Comparison of ENCODE assay signal across 9 cellular contexts in genomic region chr19:41945135-41945766, GRCh38. TPM values are rescaled to one million over a fixed set of nuclear protein-coding genes. Genes with fewer than 3 reads are reported as not detected.
DNase-seq lines count a peak whose midpoint lies in the region; ATAC-seq, FAIRE-seq and TF ChIP-seq lines count a peak whose summit lies in the region.
"Had no signal": no experiment of that assay in that cellular context is flagged by ENCODE, and none has a peak within 500 bp of the region (broad histone marks: within the 10 kb centered on the region; RNA-seq: fewer than 3 reads in every experiment).

No MANE protein-coding gene starts in this region.

- no peaks in the 10 kb centered on the region for H3K36me3 ChIP-seq in esophagus squamous epithelium

- peak overlapping the region in 1 of 4 donors; percentile 55 for H3K27ac ChIP-seq in esophagus squamous epithelium

- H3K4me3 ChIP-seq in esophagus squamous epithelium, result no peak overlapping the region

- H3K4me1 ChIP-seq in esophagus squamous epithelium, result peaks cover 5 to 15% (median 7%) of the 10 kb centered on the region in 3 donors

- intact Hi-C loops in esophagus squamous epithelium (cut with DNase I), result no loop called here
- intact Hi-C loops in posterior cingulate gyrus (cut with DNase I), result no loop called here

- no peaks in the 10 kb centered on the region for H3K9me3 Mint-ChIP-seq in stimulated activated naive CD8-positive, alpha-beta T cell treated with anti-CD3 and anti-CD28 coated beads, Interleukin-15, amount 100 ng/mL, for 72 hours

- TF ChIP-seq POLR2A in esophagus squamous epithelium (IDR thresholded peaks at IDR 0.05) (no peak), H54 (IDR thresholded peaks at IDR 0.05; ENCODE audit: low read depth, low read length) (no peak)

- H3K27me3 ChIP-seq in esophagus squamous epithelium, result peaks cover 4 to 35% (median 8%) of the 10 kb centered on the region in 4 donors

- H3K4me3 Mint-ChIP-seq in stimulated activated naive CD8-positive, alpha-beta T cell treated with anti-CD3 and anti-CD28 coated beads, Interleukin-15, amount 100 ng/mL, for 72 hours, result peak overlapping the region; percentile 69 to 73

- FAIRE-seq in H54 (lab: Jason Lieb, UNC), result no peak
- FAIRE-seq: endothelial cell of umbilical vein had no signal

- peaks cover 11% of the 10 kb centered on the region for H3K27me3 Mint-ChIP-seq in stimulated activated naive CD8-positive, alpha-beta T cell treated with anti-CD3 and anti-CD28 coated beads, Interleukin-15, amount 100 ng/mL, for 72 hours

- 69 to 82% methylated on average over 3 to 8 of the region's 8 CpGs for WGBS in esophagus squamous epithelium, 2 donors

- ATAC-seq in GM18511 (IDR thresholded peaks at IDR 0.05; ENCODE audit: unreplicated experiment), result peak; percentile 85
- ATAC-seq in HG02884 (IDR thresholded peaks at IDR 0.05; ENCODE audit: unreplicated experiment), result peak; percentile 68
- ATAC-seq in activated CD4-positive, CD25-positive, alpha-beta regulatory T cell treated with anti-CD3 and anti-CD28 coated beads, Interleukin-2, amount 50 U/mL, for 24 hours, result peak; percentile 97 to 98
- peak; percentile 98 for ATAC-seq in stimulated activated naive CD8-positive, alpha-beta T cell treated with anti-CD3 and anti-CD28 coated beads, Interleukin-15, amount 100 ng/mL, for 72 hours

- DNase-seq in esophagus squamous epithelium (lab: John Stamatoyannopoulos, UW), result peak; percentile 34
- DNase-seq in stimulated activated naive CD8-positive, alpha-beta T cell treated with anti-CD3 and anti-CD28 coated beads, Interleukin-15, amount 100 ng/mL, for 72 hours, result peak; percentile 89 to 93
- DNase-seq in A172 (ENCODE audit: low spot score), result no peak
- no peak for DNase-seq in posterior cingulate gyrus
- DNase-seq in H54 (ENCODE audit: insufficient read length, low spot score), result no peak

- H3K9me3 ChIP-seq in esophagus squamous epithelium, result no peaks in the 10 kb centered on the region

- TF ChIP-seq CTCF in esophagus squamous epithelium (IDR thresholded peaks at IDR 0.05), result no peak

- H3K4me1 Mint-ChIP-seq in stimulated activated naive CD8-positive, alpha-beta T cell treated with anti-CD3 and anti-CD28 coated beads, Interleukin-15, amount 100 ng/mL, for 72 hours, result peaks cover 77% of the 10 kb centered on the region

- H3K27ac Mint-ChIP-seq in stimulated activated naive CD8-positive, alpha-beta T cell treated with anti-CD3 and anti-CD28 coated beads, Interleukin-15, amount 100 ng/mL, for 72 hours, result peak overlapping the region; percentile 90 to 98

RNA-seq across cellular contexts. Expression of gene RABAC1, which starts 13.9 kb away (rescaled TPM):
- 100 to 1,000 TPM in 3 of 4 donors, 10 to 100 TPM in 1; 47.4 to 113 (median 103) TPM for total RNA-seq in esophagus squamous epithelium
- 105 and 138 TPM in 2 replicates for total RNA-seq in A172 (2014; rRNA removed; shearing (Covaris generic))

RNA-seq across cellular contexts. Expression of gene ERFL, which starts 17.0 kb away (rescaled TPM):
- not detected for total RNA-seq in esophagus squamous epithelium
- 0.07 and 0.47 TPM in 2 replicates for total RNA-seq in A172 (2014; rRNA removed; shearing (Covaris generic))
- total RNA-seq: endothelial cell of umbilical vein had no signal

RNA-seq across cellular contexts. Expression of gene ATP1A3, which starts 48.8 kb away (rescaled TPM):
- total RNA-seq in esophagus squamous epithelium, result under 1 TPM in 2 of 4 donors, not detected in 2; 0.19 to 0.42 TPM
- 0.76 and 0.86 TPM in 2 replicates for total RNA-seq in A172 (2014; rRNA removed; shearing (Covaris generic))

Comparison
In these comparisons a context has a peak if more than half of its experiments do, and no peak if none do; other contexts are left out.
1. DNase-seq: peak in esophagus squamous epithelium (single experiment) and stimulated activated naive CD8-positive, alpha-beta T cell treated with anti-CD3 and anti-CD28 coated beads, Interleukin-15, amount 100 ng/mL, for 72 hours (2 of 2); none in A172 (single experiment), posterior cingulate gyrus (0 of 10) and H54 (single experiment).
2. Peak in every context shown above with its lines, with median percentiles within 50 percentile points of each other: ATAC-seq.